In the genomic region with DNA sequence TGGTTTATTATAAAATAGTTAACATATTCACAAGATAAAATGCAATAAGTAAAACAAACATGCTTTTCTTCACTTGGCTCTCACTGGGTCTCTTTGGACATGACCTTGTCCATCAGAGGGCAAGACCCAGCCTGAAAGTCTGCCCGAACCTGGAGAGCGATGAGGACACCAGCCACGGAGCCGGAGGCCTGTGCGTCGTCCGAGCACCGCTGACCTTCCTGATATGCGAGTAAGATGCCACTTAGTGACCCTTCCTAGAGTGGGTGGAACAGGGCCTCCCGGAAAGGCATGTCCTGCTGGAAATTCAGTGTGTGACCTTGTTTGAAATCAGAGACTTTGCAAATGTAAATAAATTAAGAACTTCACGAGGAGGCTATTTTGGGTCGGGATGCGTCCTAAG, we compare ENCODE assay signal across 1 cellular context.
TF ChIP-seq lines count a peak whose summit lies in the region.

No MANE protein-coding gene starts in this region.

TF ChIP-seq in HepG2, 621 proteins besides CTCF, POLR2A, EP300 and RAD21 (continued from another document):
- TF ChIP-seq, protein P1, sequence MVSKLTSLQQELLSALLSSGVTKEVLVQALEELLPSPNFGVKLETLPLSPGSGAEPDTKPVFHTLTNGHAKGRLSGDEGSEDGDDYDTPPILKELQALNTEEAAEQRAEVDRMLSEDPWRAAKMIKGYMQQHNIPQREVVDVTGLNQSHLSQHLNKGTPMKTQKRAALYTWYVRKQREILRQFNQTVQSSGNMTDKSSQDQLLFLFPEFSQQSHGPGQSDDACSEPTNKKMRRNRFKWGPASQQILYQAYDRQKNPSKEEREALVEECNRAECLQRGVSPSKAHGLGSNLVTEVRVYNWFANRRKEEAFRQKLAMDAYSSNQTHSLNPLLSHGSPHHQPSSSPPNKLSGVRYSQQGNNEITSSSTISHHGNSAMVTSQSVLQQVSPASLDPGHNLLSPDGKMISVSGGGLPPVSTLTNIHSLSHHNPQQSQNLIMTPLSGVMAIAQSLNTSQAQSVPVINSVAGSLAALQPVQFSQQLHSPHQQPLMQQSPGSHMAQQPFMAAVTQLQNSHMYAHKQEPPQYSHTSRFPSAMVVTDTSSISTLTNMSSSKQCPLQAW (CRISPR knock-in tag; IDR thresholded peaks at IDR 0.05): no peak
TF ChIP-seq in HepG2: peak in this region for 0.
